8 cellular contexts compared by ENCODE assay signal in the genomic region with DNA sequence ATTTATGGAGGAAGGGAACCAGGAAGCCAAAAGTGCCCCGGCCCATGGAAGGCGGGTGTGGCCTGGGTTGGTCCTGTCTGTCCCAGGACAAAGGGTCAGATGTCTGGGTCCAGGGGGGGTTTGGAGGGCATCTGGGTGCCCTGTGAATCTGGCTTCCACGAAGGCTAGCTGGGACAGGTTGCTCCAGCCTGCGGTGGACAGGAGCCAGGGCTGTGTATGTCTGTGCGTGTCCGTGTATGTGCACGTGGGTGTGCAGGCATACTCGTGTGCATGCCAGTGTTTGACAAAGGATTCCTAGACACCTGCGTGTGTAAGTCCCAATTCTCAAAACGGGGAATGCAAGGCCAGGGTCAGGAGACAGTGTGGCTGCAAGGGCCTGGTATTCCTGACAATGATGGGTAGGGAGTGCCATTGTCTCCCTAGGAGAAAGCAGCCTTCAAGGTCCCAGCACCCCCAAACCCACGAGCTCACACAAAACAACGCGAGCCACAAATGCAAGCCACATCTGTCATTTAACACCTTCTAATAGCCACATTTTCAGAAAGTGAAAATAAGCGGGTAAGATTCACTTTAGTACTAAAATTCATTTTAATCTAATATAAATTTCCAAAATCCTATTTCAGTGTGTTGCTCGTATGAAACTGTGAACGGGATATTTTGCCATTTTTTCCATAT.
DNase-seq lines count a peak whose midpoint lies in the region; ATAC-seq and TF ChIP-seq lines count a peak whose summit lies in the region.

No MANE protein-coding gene starts in this region.

- no peak for ATAC-seq in stimulated activated naive CD8-positive, alpha-beta T cell treated with anti-CD3 and anti-CD28 coated beads, Interleukin-15, Interleukin-2, amounts not matched to agents 100 U/mL and 50 U/mL, for 24 hours
- no peak for ATAC-seq in HG02885 (IDR thresholded peaks at IDR 0.05; ENCODE audit: poor library complexity, unreplicated experiment)

- peak overlapping the region; percentile 85 for H3K4me3 Mint-ChIP-seq in stimulated activated naive CD8-positive, alpha-beta T cell treated with anti-CD3 and anti-CD28 coated beads, Interleukin-15, Interleukin-2, amounts not matched to agents 100 ng/mL and 50 ng/mL, for 24 hours
- H3K4me3 Mint-ChIP-seq in nephron progenitor cell: no peak overlapping the region

- DNase-seq in stimulated activated naive CD8-positive, alpha-beta T cell treated with anti-CD3 and anti-CD28 coated beads, Interleukin-15, Interleukin-2, amounts not matched to agents 100 U/mL and 50 U/mL, for 24 hours: no peak
- DNase-seq in caudate nucleus (lab: John Stamatoyannopoulos, UW): no peak
- DNase-seq in middle frontal gyrus (ENCODE audit: extremely low spot score, low spot score): peak; percentile 9
- DNase-seq in NCI-H1048 (lab: John Stamatoyannopoulos, UW): no peak
- no peak for DNase-seq in nephron progenitor cell
- DNase-seq in COLO668 (lab: John Stamatoyannopoulos, UW; ENCODE audit: unreplicated experiment): no peak

- H3K27ac ChIP-seq in caudate nucleus (ENCODE audit: low read depth, low read length): peak overlapping the region; percentile 99

- H3K27me3 Mint-ChIP-seq in stimulated activated naive CD8-positive, alpha-beta T cell treated with anti-CD3 and anti-CD28 coated beads, Interleukin-15, Interleukin-2, amounts not matched to agents 100 ng/mL and 50 ng/mL, for 24 hours: no peaks in the 10 kb centered on the region
- H3K27me3 Mint-ChIP-seq in nephron progenitor cell (ENCODE audit: low read depth, poor library complexity): peaks cover 35% of the 10 kb centered on the region

- H3K9me3 Mint-ChIP-seq in stimulated activated naive CD8-positive, alpha-beta T cell treated with anti-CD3 and anti-CD28 coated beads, Interleukin-15, Interleukin-2, amounts not matched to agents 100 ng/mL and 50 ng/mL, for 24 hours: no peaks in the 10 kb centered on the region
- no peaks in the 10 kb centered on the region for H3K9me3 Mint-ChIP-seq in nephron progenitor cell

- TF ChIP-seq CTCF in nephron progenitor cell (IDR thresholded peaks at IDR 0.05): no peak

- no peaks in the 10 kb centered on the region for H3K36me3 Mint-ChIP-seq in stimulated activated naive CD8-positive, alpha-beta T cell treated with anti-CD3 and anti-CD28 coated beads, Interleukin-15, Interleukin-2, amounts not matched to agents 100 ng/mL and 50 ng/mL, for 24 hours (ENCODE audit: low read depth)
- H3K36me3 Mint-ChIP-seq in nephron progenitor cell (ENCODE audit: low read depth): no peaks in the 10 kb centered on the region

- peaks cover 74% of the 10 kb centered on the region for H3K4me1 Mint-ChIP-seq in stimulated activated naive CD8-positive, alpha-beta T cell treated with anti-CD3 and anti-CD28 coated beads, Interleukin-15, Interleukin-2, amounts not matched to agents 100 ng/mL and 50 ng/mL, for 24 hours (ENCODE audit: low read depth)
- H3K4me1 Mint-ChIP-seq in nephron progenitor cell: peaks cover 13% of the 10 kb centered on the region

- H3K27ac Mint-ChIP-seq in stimulated activated naive CD8-positive, alpha-beta T cell treated with anti-CD3 and anti-CD28 coated beads, Interleukin-15, Interleukin-2, amounts not matched to agents 100 ng/mL and 50 ng/mL, for 24 hours: peak overlapping the region; percentile 96
- H3K27ac Mint-ChIP-seq in nephron progenitor cell: no peak overlapping the region
